ENCODE assay signal across 8 cellular contexts in genomic region chr16:525520-526180, GRCh38. TPM values are rescaled to one million over a fixed set of nuclear protein-coding genes. Genes with fewer than 3 reads are reported as not detected.
DNase-seq lines count a peak whose midpoint lies in the region; ATAC-seq and TF ChIP-seq lines count a peak whose summit lies in the region.

No MANE protein-coding gene starts in this region.

- H3K27me3 Mint-ChIP-seq in activated T-cell treated with anti-CD3 and anti-CD28 coated beads, Interleukin-2, amount 50 U/mL, for 4 hours (ENCODE audit: low read depth) = no peaks in the 10 kb centered on the region

- H3K4me3 ChIP-seq in fibroblast of pulmonary artery (replicated peaks; ENCODE audit: low read depth, low read length) = peak overlapping the region; percentile 76
- H3K4me3 ChIP-seq in retinal pigment epithelial cell (ENCODE audit: low read length) = peak overlapping the region; percentile 62

- peaks cover 7% of the 10 kb centered on the region for H3K36me3 Mint-ChIP-seq in activated T-cell treated with anti-CD3 and anti-CD28 coated beads, Interleukin-2, amount 50 U/mL, for 4 hours (ENCODE audit: insufficient read depth)

- H3K9me3 Mint-ChIP-seq in activated T-cell treated with anti-CD3 and anti-CD28 coated beads, Interleukin-2, amount 50 U/mL, for 4 hours = no peaks in the 10 kb centered on the region

- ATAC-seq in activated T-cell treated with anti-CD3 and anti-CD28 coated beads, Interleukin-2, amount 50 U/mL, for 4 hours = peak; percentile 59 to 63

- H3K4me3 Mint-ChIP-seq in activated T-cell treated with anti-CD3 and anti-CD28 coated beads, Interleukin-2, amount 50 U/mL, for 4 hours = peak overlapping the region; percentile 91

- TF ChIP-seq CTCF in GM10266 (IDR thresholded peaks at IDR 0.05; ENCODE audit: control insufficient read depth, insufficient read depth, low read depth, missing control alignments) = peak; percentile 11
- no peak for TF ChIP-seq CTCF in fibroblast of pulmonary artery (IDR thresholded peaks at IDR 0.05; ENCODE audit: low read length, missing control alignments)
- TF ChIP-seq CTCF in retinal pigment epithelial cell (conservative IDR thresholded peaks at IDR 0.05; ENCODE audit: low read depth, low read length) = no peak

- DNase-seq in GM10266 (ENCODE audit: extremely low spot score) (peak; percentile 68), NCI-H460 (ENCODE audit: extremely low read depth, low read depth) (peak; percentile 59), fibroblast of pulmonary artery (ENCODE audit: low read depth) (peak; percentile 80), retinal pigment epithelial cell (ENCODE audit: low read depth) (peak; percentile 72), midbrain (lab: John Stamatoyannopoulos, UW) (no peak), NCI-H1436 (lab: John Stamatoyannopoulos, UW) (no peak), HuH-7 (ENCODE audit: low spot score) (no peak)
- peak; percentile 69 for DNase-seq in activated T-cell treated with anti-CD3 and anti-CD28 coated beads, Interleukin-2, amount 50 U/mL, for 4 hours

- H3K4me1 Mint-ChIP-seq in activated T-cell treated with anti-CD3 and anti-CD28 coated beads, Interleukin-2, amount 50 U/mL, for 4 hours (ENCODE audit: low read depth) = peaks cover 40% of the 10 kb centered on the region

RNA-seq across cellular contexts. Expression of gene CAPN15, which starts 1.9 kb away (rescaled TPM):
- 32.4 and 41.4 TPM in 2 replicates for total RNA-seq in NCI-H460 (2014; rRNA removed; shearing (Covaris generic))
- polyA plus RNA-seq in NCI-H460 (2014; cell fraction: nucleus; rRNA removed) = 116 and 128 TPM in 2 replicates
- total RNA-seq in activated T-cell treated with anti-CD3 and anti-CD28 coated beads, Interleukin-2, amount 50 U/mL, for 4 hours = 100 to 1,000 TPM; 134 to 164 (median 153) TPM

RNA-seq across cellular contexts. Expression of gene PRR35, which starts 34.5 kb away (rescaled TPM):
- total RNA-seq in NCI-H460 (2014; rRNA removed; shearing (Covaris generic)) = 0.05 TPM in 1 of 2 replicates, not detected in the other
- polyA plus RNA-seq in NCI-H460 (2014; cell fraction: nucleus; rRNA removed) = 0.07 TPM in 1 of 2 replicates, not detected in the other
- total RNA-seq in activated T-cell treated with anti-CD3 and anti-CD28 coated beads, Interleukin-2, amount 50 U/mL, for 4 hours = under 1 TPM; 0.08 to 0.11 (median 0.10) TPM

RNA-seq across cellular contexts. Expression of gene NHLRC4, which starts 41.2 kb away (rescaled TPM):
- total RNA-seq in NCI-H460 (2014; rRNA removed; shearing (Covaris generic)) = 0.12 and 0.35 TPM in 2 replicates
- 1.2 and 2.0 TPM in 2 replicates for polyA plus RNA-seq in NCI-H460 (2014; cell fraction: nucleus; rRNA removed)
- total RNA-seq in activated T-cell treated with anti-CD3 and anti-CD28 coated beads, Interleukin-2, amount 50 U/mL, for 4 hours = under 1 TPM; 0.13 to 0.18 (median 0.16) TPM

RNA-seq across cellular contexts. Expression of gene PIGQ, which starts 44.1 kb away (rescaled TPM):
- total RNA-seq in NCI-H460 (2014; rRNA removed; shearing (Covaris generic)) = 16.7 and 18.3 TPM in 2 replicates
- polyA plus RNA-seq in NCI-H460 (2014; cell fraction: nucleus; rRNA removed) = 177 and 190 TPM in 2 replicates
- total RNA-seq in activated T-cell treated with anti-CD3 and anti-CD28 coated beads, Interleukin-2, amount 50 U/mL, for 4 hours = 10 to 100 TPM; 45.0 to 47.8 (median 46.1) TPM

Comparison
In these comparisons a context has a peak if more than half of its experiments do, and no peak if none do; other contexts are left out.
1. DNase-seq: peak in GM10266 (single experiment), NCI-H460 (single experiment), activated T-cell treated with anti-CD3 and anti-CD28 coated beads, Interleukin-2, amount 50 U/mL, for 4 hours (single experiment), fibroblast of pulmonary artery (single experiment) and retinal pigment epithelial cell (single experiment); none in midbrain (single experiment), NCI-H1436 (single experiment) and HuH-7 (single experiment).